1 cellular context compared by ENCODE assay signal in the genomic region with DNA sequence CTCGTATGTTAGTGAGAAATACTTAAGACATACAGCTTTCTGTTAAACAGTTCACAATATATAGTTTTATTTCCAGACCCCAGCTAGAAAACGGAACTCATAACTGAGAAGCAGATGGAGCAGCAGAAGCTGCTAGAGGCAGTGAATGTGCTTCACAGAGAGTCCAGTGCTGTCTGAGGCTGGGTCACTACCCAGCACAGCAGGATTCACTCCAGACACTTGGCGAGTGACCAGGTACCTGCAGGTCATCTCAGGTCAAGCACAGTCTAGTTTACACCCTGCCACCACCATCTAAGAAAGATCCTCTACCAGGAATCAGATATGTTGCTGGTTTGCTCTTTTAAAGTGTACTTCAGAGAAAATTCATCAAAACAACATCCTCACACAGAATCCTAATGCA.
TF ChIP-seq lines count a peak whose summit lies in the region.

No MANE protein-coding gene starts in this region.

TF ChIP-seq in Ishikawa, 13 proteins besides CTCF, POLR2A, EP300 and RAD21 (continued from another document):
- TF ChIP-seq, protein P1, sequence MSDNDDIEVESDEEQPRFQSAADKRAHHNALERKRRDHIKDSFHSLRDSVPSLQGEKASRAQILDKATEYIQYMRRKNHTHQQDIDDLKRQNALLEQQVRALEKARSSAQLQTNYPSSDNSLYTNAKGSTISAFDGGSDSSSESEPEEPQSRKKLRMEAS (IDR thresholded peaks at IDR 0.05): no peak
- no peak for TF ChIP-seq ZBTB7A (IDR thresholded peaks at IDR 0.05; ENCODE audit: low read depth)
- peak; percentile 85 for TF ChIP-seq NFIC (IDR thresholded peaks at IDR 0.05)
- no peak for TF ChIP-seq TAF1 (IDR thresholded peaks at IDR 0.05; ENCODE audit: low read depth)
- 0 out of 2 replicates have a peak, but pooled peaks have one; percentile 38 for TF ChIP-seq TCF12 (IDR thresholded peaks at IDR 0.05; ENCODE audit: low read depth)
- peak; percentile 34; the same call in 1 of the 2 replicates for TF ChIP-seq TEAD4 (IDR thresholded peaks at IDR 0.05)
- no peak for TF ChIP-seq CEBPB (IDR thresholded peaks at IDR 0.05)
- no peak for TF ChIP-seq YY1 (IDR thresholded peaks at IDR 0.05; ENCODE audit: low read depth)
- TF ChIP-seq CREB1 (IDR thresholded peaks at IDR 0.05; ENCODE audit: low read depth): no peak
